Comparison of ENCODE assay signal across 11 cellular contexts in genomic region chr11:33620423-33621120, GRCh38.
DNase-seq lines count a peak whose midpoint lies in the region; ATAC-seq and TF ChIP-seq lines count a peak whose summit lies in the region.
"Had no signal": no experiment of that assay in that cellular context is flagged by ENCODE, and none has a peak within 500 bp of the region (broad histone marks: within the 10 kb centered on the region; RNA-seq: fewer than 3 reads in every experiment).

No MANE protein-coding gene starts in this region.

- H3K9me3 Mint-ChIP-seq in brain, result peaks cover 0 to 7% (median 3%) of the 10 kb centered on the region in 5 experiments
- H3K9me3 Mint-ChIP-seq in stimulated activated memory B cell treated with anti-CD40 and anti-IgM and Interleukin-4, amounts not matched to agents 10 μg/mL and 1 μg/mL and 100 μg/mL, for 72 hours, result no peaks in the 10 kb centered on the region
- H3K9me3 Mint-ChIP-seq: natural killer cell had no signal

- no peak overlapping the region for H3K9ac ChIP-seq in Karpas-422 (ENCODE audit: low read length)

- H4K20me1 ChIP-seq in Karpas-422 (ENCODE audit: insufficient read depth, low read depth, low read length), result no peaks in the 10 kb centered on the region

- intact Hi-C loops in left lung (cut with DNase I), result no loop called here

- H3K4me1 ChIP-seq in Karpas-422 (ENCODE audit: low read length) (no peaks in the 10 kb centered on the region), left lung (no peaks in the 10 kb centered on the region)

- peak overlapping the region in 3 of 5 experiments; percentile 46 to 62 (median 58) for H3K4me3 Mint-ChIP-seq in brain
- no peak overlapping the region for H3K4me3 Mint-ChIP-seq in stimulated activated memory B cell treated with anti-CD40 and anti-IgM and Interleukin-4, amounts not matched to agents 10 μg/mL and 1 μg/mL and 100 μg/mL, for 72 hours
- H3K4me3 Mint-ChIP-seq: natural killer cell; stimulated activated naive B cell treated with anti-CD40 and anti-IgM and Interleukin-4, amounts not matched to agents 10 μg/mL and 1 μg/mL and 100 μg/mL, for 72 hours had no signal

- TF ChIP-seq CTCF in brain (conservative IDR thresholded peaks at IDR 0.05) (no peak), left lung (IDR thresholded peaks at IDR 0.05) (no peak)

- no peaks in the 10 kb centered on the region for H3K27me3 Mint-ChIP-seq in brain
- peaks cover 7% of the 10 kb centered on the region for H3K27me3 Mint-ChIP-seq in stimulated activated memory B cell treated with anti-CD40 and anti-IgM and Interleukin-4, amounts not matched to agents 10 μg/mL and 1 μg/mL and 100 μg/mL, for 72 hours

- DNase-seq in A172 (ENCODE audit: low spot score), result peak; percentile 63
- DNase-seq in Karpas-422, result peak; percentile 25
- DNase-seq in globus pallidus (ENCODE audit: low spot score), result peak; percentile 40
- no peak for DNase-seq in left lung
- DNase-seq in GOT3 (lab: John Stamatoyannopoulos, UW), result no peak
- DNase-seq: activated CD4-positive, alpha-beta T cell treated with anti-CD3 and anti-CD28 coated beads for 48 hours; natural killer cell; stimulated activated naive B cell treated with anti-CD40 and anti-IgM and Interleukin-4, amounts not matched to agents 10 μg/mL and 1 μg/mL and 100 μg/mL, for 72 hours had no signal

- H2AFZ ChIP-seq in Karpas-422 (ENCODE audit: low read length), result no peak overlapping the region

- no peaks in the 10 kb centered on the region for H3K9me3 ChIP-seq in Karpas-422 (ENCODE audit: low read length)
- no peaks in the 10 kb centered on the region for H3K9me3 ChIP-seq in left lung

- H3K36me3 ChIP-seq in Karpas-422 (ENCODE audit: insufficient read depth, low read length), result no peaks in the 10 kb centered on the region
- no peaks in the 10 kb centered on the region for H3K36me3 ChIP-seq in left lung

- H3K9me2 ChIP-seq in Karpas-422 (replicated peaks; ENCODE audit: insufficient read depth, low read length), result no peaks in the 10 kb centered on the region

- no peak overlapping the region for H3K4me2 ChIP-seq in Karpas-422 (ENCODE audit: low read depth, low read length, poor library complexity, severe bottlenecking)

- no peaks in the 10 kb centered on the region for H3K79me2 ChIP-seq in Karpas-422 (ENCODE audit: low read length)

- peaks cover 28% of the 10 kb centered on the region for H3K36me3 Mint-ChIP-seq in brain
- H3K36me3 Mint-ChIP-seq in stimulated activated memory B cell treated with anti-CD40 and anti-IgM and Interleukin-4, amounts not matched to agents 10 μg/mL and 1 μg/mL and 100 μg/mL, for 72 hours, result no peaks in the 10 kb centered on the region
- H3K36me3 Mint-ChIP-seq: natural killer cell; stimulated activated naive B cell treated with anti-CD40 and anti-IgM and Interleukin-4, amounts not matched to agents 10 μg/mL and 1 μg/mL and 100 μg/mL, for 72 hours had no signal

- H3K27me3 ChIP-seq in Karpas-422 (ENCODE audit: low read length) (no peaks in the 10 kb centered on the region), left lung (peaks cover 0 to 11% of the 10 kb centered on the region in 2 donors)

- H3K27ac ChIP-seq in Karpas-422 (ENCODE audit: low read length) (no peak overlapping the region), left lung (no peak overlapping the region)

- peaks cover 53% of the 10 kb centered on the region for H3K4me1 Mint-ChIP-seq in brain
- H3K4me1 Mint-ChIP-seq in stimulated activated memory B cell treated with anti-CD40 and anti-IgM and Interleukin-4, amounts not matched to agents 10 μg/mL and 1 μg/mL and 100 μg/mL, for 72 hours, result no peaks in the 10 kb centered on the region
- H3K4me1 Mint-ChIP-seq: natural killer cell; stimulated activated naive B cell treated with anti-CD40 and anti-IgM and Interleukin-4, amounts not matched to agents 10 μg/mL and 1 μg/mL and 100 μg/mL, for 72 hours had no signal

- no peak for ATAC-seq in left lung
- ATAC-seq in GM21423 (IDR thresholded peaks at IDR 0.05; ENCODE audit: unreplicated experiment), result no peak
- no peak for ATAC-seq in stimulated activated memory B cell treated with anti-CD40 and anti-IgM and Interleukin-4, amounts not matched to agents 10 μg/mL and 1 μg/mL and 100 μg/mL, for 72 hours
- ATAC-seq: natural killer cell; stimulated activated naive B cell treated with anti-CD40 and anti-IgM and Interleukin-4, amounts not matched to agents 10 μg/mL and 1 μg/mL and 100 μg/mL, for 72 hours had no signal

- peak overlapping the region; percentile 24 to 88 (median 87) for H3K27ac Mint-ChIP-seq in brain
- H3K27ac Mint-ChIP-seq in stimulated activated memory B cell treated with anti-CD40 and anti-IgM and Interleukin-4, amounts not matched to agents 10 μg/mL and 1 μg/mL and 100 μg/mL, for 72 hours, result no peak overlapping the region
- H3K27ac Mint-ChIP-seq: natural killer cell; stimulated activated naive B cell treated with anti-CD40 and anti-IgM and Interleukin-4, amounts not matched to agents 10 μg/mL and 1 μg/mL and 100 μg/mL, for 72 hours had no signal

- no peak overlapping the region for H3K4me3 ChIP-seq in Karpas-422 (ENCODE audit: low read length)
- H3K4me3 ChIP-seq in left lung, result no peak overlapping the region

Comparison
In these comparisons a context has a peak if more than half of its experiments do, and no peak if none do; other contexts are left out.
1. DNase-seq: peak in A172 (single experiment), Karpas-422 (single experiment) and globus pallidus (single experiment); none in left lung (0 of 2) and GOT3 (single experiment).